ENCODE assay signal across 8 cellular contexts in the genomic region with DNA sequence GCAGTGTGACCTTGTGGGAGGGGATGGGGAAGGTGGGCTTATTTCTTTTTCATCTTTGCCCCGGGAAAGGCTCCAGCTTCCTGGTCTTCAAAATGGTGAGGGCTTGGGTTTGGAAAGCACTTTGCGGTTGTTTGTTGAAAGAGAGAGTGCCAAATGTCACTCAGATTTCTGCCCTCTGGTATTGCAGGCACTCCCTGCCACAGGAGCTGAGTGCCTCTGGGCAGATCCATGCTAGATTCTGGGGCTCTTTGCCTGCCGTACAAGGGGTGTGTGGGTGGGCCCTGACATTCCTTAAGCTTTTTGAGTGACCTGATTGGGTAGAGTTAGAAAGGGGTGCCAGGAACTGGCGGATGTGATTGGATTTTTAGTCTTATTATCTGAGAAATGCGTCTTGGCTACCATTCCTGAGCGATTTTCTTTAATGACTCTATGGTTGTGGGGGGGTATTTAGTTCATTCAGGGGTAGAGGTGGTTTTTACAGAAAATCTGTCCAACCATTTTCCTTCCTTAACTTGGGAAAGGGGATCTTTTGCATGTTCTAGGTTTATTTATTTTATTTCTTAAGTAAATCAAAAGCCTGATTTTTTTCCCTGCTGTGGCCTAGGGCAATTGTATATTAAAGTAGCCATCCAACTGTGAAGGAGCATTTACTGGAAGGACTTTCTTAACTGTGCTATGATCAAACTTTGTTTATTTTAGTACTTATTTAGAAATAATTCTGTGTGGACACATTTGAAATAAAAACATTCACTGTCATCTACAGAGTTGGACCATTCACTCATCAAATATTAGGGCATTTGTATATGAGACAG. TPM values are rescaled to one million over a fixed set of nuclear protein-coding genes. Genes with fewer than 3 reads are reported as not detected.
A peak's percentile ranks its signal among the peaks of the same experiment; 100 is the strongest.
DNase-seq lines count a peak whose midpoint lies in the region; ATAC-seq, FAIRE-seq and TF ChIP-seq lines count a peak whose summit lies in the region.

No MANE protein-coding gene starts in this region.

- peak overlapping the region; percentile 63 to 85 (median 69) for H3K9ac ChIP-seq in skeletal muscle tissue (ENCODE audit: low read depth in 1 of 3, low read length in 3 of 3)

- H3K4me1 ChIP-seq in Panc1 (ENCODE audit: control insufficient read depth, insufficient read depth, low read length) = peaks cover 52% of the 10 kb centered on the region
- peaks cover 47 to 59% (median 56%) of the 10 kb centered on the region in 3 donors for H3K4me1 ChIP-seq in skeletal muscle tissue (ENCODE audit: control insufficient read depth in 3 of 3, insufficient read depth in 3 of 3, low read length in 3 of 3)

- no peak for TF ChIP-seq CTCF in Panc1 (IDR thresholded peaks at IDR 0.05)
- TF ChIP-seq CTCF in foreskin fibroblast (IDR thresholded peaks at IDR 0.05; ENCODE audit: low read depth, low read length) = no peak

- intact Hi-C loops in Panc1 (cut with micrococcal nuclease; ENCODE audit: unreplicated experiment) = loop anchor here (10.0 kb wide), 1 partner anchor 61 kb away; no protein-coding TSS in a partner anchor

- POLR2A ChIA-PET in Panc1 (lab: Charles Lee) = interaction anchor here (0.5 kb wide), 1 partner anchor 248 kb away, joined by 15 read pairs; no protein-coding TSS in a partner anchor

- peak; percentile 77 for DNase-seq in GM03348 (ENCODE audit: low spot score)
- no peak for DNase-seq in Panc1 (ENCODE audit: low read depth, low spot score)
- peak in 1 of 2 donors; percentile 66 for DNase-seq in foreskin fibroblast
- no peak for DNase-seq in GM12891 (ENCODE audit: insufficient read length, low spot score)
- no peak for DNase-seq in activated CD4-positive, CD25-positive, alpha-beta regulatory T cell (lab: John Stamatoyannopoulos, UW)
- DNase-seq in NOMO-1 treated with DMSO at 0.1 percent for 48 hours (lab: John Stamatoyannopoulos, UW; ENCODE audit: unreplicated experiment) = no peak

- H3K27ac ChIP-seq in Panc1 (ENCODE audit: low read length) (peak overlapping the region; percentile 94), skeletal muscle tissue (ENCODE audit: low read depth, low read length) (peak overlapping the region; percentile 96)

- BruUV-seq in Panc1 (replicated peaks; lab: Mats Ljungman, UMichigan) = TSS peak; percentile 39

- H3K27me3 ChIP-seq in Panc1 (ENCODE audit: control insufficient read depth, insufficient read depth, low read length) (no peaks in the 10 kb centered on the region), skeletal muscle tissue (ENCODE audit: control insufficient read depth in 3 of 3, insufficient read depth in 3 of 3, low read length in 3 of 3) (no peaks in the 10 kb centered on the region)

- H3K9me3 ChIP-seq in Panc1 (ENCODE audit: control insufficient read depth, insufficient read depth, low read depth, low read length) (no peaks in the 10 kb centered on the region), skeletal muscle tissue (ENCODE audit: control insufficient read depth in 3 of 3, low read length in 3 of 3) (no peaks in the 10 kb centered on the region)

- CTCF ChIA-PET in Panc1 (lab: Charles Lee) = no interaction called here

- in situ Hi-C loops in Panc1 (cut with HindIII; ENCODE audit: low pct_unique_long_range_greater_than_20kb, low sequenced_read_pairs) = no loop called here

- no peak for FAIRE-seq in GM12891 (lab: Jason Lieb, UNC)

- ATAC-seq in Panc1 = no peak
- no peak for ATAC-seq in GM19397 (IDR thresholded peaks at IDR 0.05; ENCODE audit: unreplicated experiment)

- H3K36me3 ChIP-seq in Panc1 (ENCODE audit: control insufficient read depth, insufficient read depth, low read length) (peaks cover 3% of the 10 kb centered on the region; the same call in 1 of the 2 replicates), skeletal muscle tissue (ENCODE audit: control insufficient read depth in 3 of 3, insufficient read depth in 3 of 3, low read length in 3 of 3) (no peaks in the 10 kb centered on the region)

- H3K4me3 ChIP-seq in Panc1 (ENCODE audit: low read depth in 2 of 2, low read length in 2 of 2) (peak overlapping the region; percentile 73 to 89), foreskin fibroblast (ENCODE audit: low read depth in 1 of 2, low read length in 2 of 2) (peak overlapping the region; percentile 82 to 88), skeletal muscle tissue (ENCODE audit: low read length in 3 of 3) (peak overlapping the region; percentile 16 to 50 (median 49))

- no peak for TF ChIP-seq POLR2A in GM12891 (IDR thresholded peaks at IDR 0.05; ENCODE audit: low read depth, low read length)

TF ChIP-seq in GM12891, 5 proteins besides CTCF, POLR2A, EP300 and RAD21:
- TF ChIP-seq TAF1 (IDR thresholded peaks at IDR 0.05; ENCODE audit: low read depth, low read length) (no peak), POU2F2 (IDR thresholded peaks at IDR 0.05; ENCODE audit: low read depth, low read length) (no peak), PAX5 (IDR thresholded peaks at IDR 0.05; ENCODE audit: insufficient read depth, low read length, severe bottlenecking) (no peak), SPI1 (IDR thresholded peaks at IDR 0.05; ENCODE audit: low read depth, low read length) (no peak), POLR2AphosphoS5 (IDR thresholded peaks at IDR 0.05; ENCODE audit: low read depth, low read length) (no peak)

RNA-seq across cellular contexts. Expression of gene ARHGAP35, which starts 3.2 kb away (rescaled TPM):
- total RNA-seq in Panc1 (2021; ENCODE audit: unreplicated experiment) = 64.1 TPM
- polyA plus RNA-seq in Panc1 (2012; ENCODE audit: insufficient read length) = 33.4 TPM
- 30.3 TPM for total RNA-seq in skeletal muscle tissue
- polyA plus RNA-seq in GM12891 (2012; ENCODE audit: low read depth, missing spikeins) = 9.9 TPM

RNA-seq across cellular contexts. Expression of gene AP2S1, which starts 13.4 kb away (rescaled TPM):
- total RNA-seq in Panc1 (2021; ENCODE audit: unreplicated experiment) = 146 TPM
- polyA plus RNA-seq in Panc1 (2012; ENCODE audit: insufficient read length) = 201 TPM
- total RNA-seq in skeletal muscle tissue = 50.1 TPM
- polyA plus RNA-seq in GM12891 (2012; ENCODE audit: low read depth, missing spikeins) = 103 TPM
